ENCODE assay signal across 17 cellular contexts in genomic region chr9:94533155-94533554, GRCh38. TPM values are rescaled to one million over a fixed set of nuclear protein-coding genes. Genes with fewer than 3 reads are reported as not detected.
DNase-seq lines count a peak whose midpoint lies in the region; ATAC-seq and TF ChIP-seq lines count a peak whose summit lies in the region.
"Had no signal": no experiment of that assay in that cellular context is flagged by ENCODE, and none has a peak within 500 bp of the region (broad histone marks: within the 10 kb centered on the region; RNA-seq: fewer than 3 reads in every experiment).

No MANE protein-coding gene starts in this region.

- H3K4me3 ChIP-seq in mucosa of descending colon (no peak overlapping the region), body of pancreas (no peak overlapping the region)

- no peaks in the 10 kb centered on the region for H3K27me3 ChIP-seq in body of pancreas

- ATAC-seq in mucosa of descending colon (peak; percentile 98), body of pancreas (no peak)
- no peak for ATAC-seq in activated T-helper 17 cell treated with anti-CD3 and anti-CD28 coated beads, Interleukin-2, amount 50 U/mL, for 72 hours (replicated peaks)
- ATAC-seq: Right ventricle myocardium inferior had no signal

- peaks cover 12% of the 10 kb centered on the region for H3K27me3 Mint-ChIP-seq in activated T-helper 17 cell treated with anti-CD3 and anti-CD28 coated beads, Interleukin-2, amount 50 U/mL, for 72 hours

- 27 to 48% methylated on average over 1 of the region's 1 CpG for WGBS in body of pancreas, 2 donors

- H3K9me3 Mint-ChIP-seq in activated T-helper 17 cell treated with anti-CD3 and anti-CD28 coated beads, Interleukin-2, amount 50 U/mL, for 72 hours = no peaks in the 10 kb centered on the region

- H3K27ac ChIP-seq in body of pancreas = no peak overlapping the region

- no peaks in the 10 kb centered on the region for H3K4me1 Mint-ChIP-seq in activated T-helper 17 cell treated with anti-CD3 and anti-CD28 coated beads, Interleukin-2, amount 50 U/mL, for 72 hours
- H3K4me1 Mint-ChIP-seq: CD8-positive, alpha-beta memory T cell had no signal

- intact Hi-C loops in mucosa of descending colon (cut with DNase I, micrococcal nuclease) (no loop called here), body of pancreas (cut with DNase I) (no loop called here)

- TF ChIP-seq CTCF in mucosa of descending colon (IDR thresholded peaks at IDR 0.05) (no peak), body of pancreas (IDR thresholded peaks at IDR 0.05) (no peak)

- DNase-seq in HT-29 (ENCODE audit: low spot score) (peak; percentile 59), kidney glomerular epithelial cell (lab: John Stamatoyannopoulos, UW) (peak; percentile 2), mucosa of descending colon (peak in 1 of 3 donors; percentile 28), body of pancreas (no peak), NCI-H446 (lab: John Stamatoyannopoulos, UW) (no peak)
- no peak for DNase-seq in activated effector memory CD4-positive, alpha-beta T cell treated with anti-CD3 and anti-CD28 coated beads, Interleukin-2, amount 50 U/mL, for 16 hours
- DNase-seq: ACHN; C1 segment of cervical spinal cord; CD8-positive, alpha-beta memory T cell; DND-41; NCI-H1092 treated with DMSO at 0.1 percent for 48 hours; NCI-H146; NCI-H2029 treated with DMSO at 0.1 percent for 48 hours; NCI-H2171 treated with DMSO at 0.1 percent for 48 hours had no signal

- H3K36me3 Mint-ChIP-seq in activated T-helper 17 cell treated with anti-CD3 and anti-CD28 coated beads, Interleukin-2, amount 50 U/mL, for 72 hours (ENCODE audit: low read depth) = no peaks in the 10 kb centered on the region
- H3K36me3 Mint-ChIP-seq: CD8-positive, alpha-beta memory T cell had no signal

- no peaks in the 10 kb centered on the region for H3K9me3 ChIP-seq in mucosa of descending colon
- H3K9me3 ChIP-seq in body of pancreas = no peaks in the 10 kb centered on the region

- H3K4me1 ChIP-seq in mucosa of descending colon (ENCODE audit: low read depth) (peaks cover 16% of the 10 kb centered on the region), body of pancreas (peaks cover 7% of the 10 kb centered on the region)

- H3K4me3 Mint-ChIP-seq in activated T-helper 17 cell treated with anti-CD3 and anti-CD28 coated beads, Interleukin-2, amount 50 U/mL, for 72 hours = no peak overlapping the region
- H3K4me3 Mint-ChIP-seq: CD8-positive, alpha-beta memory T cell had no signal

- H3K36me3 ChIP-seq in mucosa of descending colon (ENCODE audit: low read depth) (no peaks in the 10 kb centered on the region), body of pancreas (replicated peaks in 1 of 2; ENCODE audit: insufficient read depth in 1 of 2, low read depth in 2 of 2) (no peaks in the 10 kb centered on the region)

- no peak for TF ChIP-seq POLR2A in body of pancreas (IDR thresholded peaks at IDR 0.05)

- no peak overlapping the region for H3K27ac Mint-ChIP-seq in activated T-helper 17 cell treated with anti-CD3 and anti-CD28 coated beads, Interleukin-2, amount 50 U/mL, for 72 hours
- H3K27ac Mint-ChIP-seq: CD8-positive, alpha-beta memory T cell had no signal

RNA-seq across cellular contexts. Expression of gene PCAT7, which starts 21.7 kb away (rescaled TPM):
- total RNA-seq in HT-29 (2014; rRNA removed; shearing (Covaris generic)) = 1.3 and 1.4 TPM in 2 replicates
- total RNA-seq in mucosa of descending colon (1 to 10 TPM in 2 of 3 donors, under 1 TPM in 1; 0.60 to 2.2 (median 1.2) TPM), body of pancreas (under 1 TPM in 1 of 2 donors, not detected in 1; 0.78 TPM)
- not detected for total RNA-seq in activated T-helper 17 cell treated with anti-CD3 and anti-CD28 coated beads, Interleukin-2, amount 50 U/mL, for 72 hours
- total RNA-seq: CD8-positive, alpha-beta memory T cell; LHCN-M2; Right ventricle myocardium inferior had no signal

Comparison
In these comparisons a context has a peak if more than half of its experiments do, and no peak if none do; other contexts are left out.
1. DNase-seq: peak in HT-29 (single experiment) and kidney glomerular epithelial cell (single experiment); none in activated effector memory CD4-positive, alpha-beta T cell treated with anti-CD3 and anti-CD28 coated beads, Interleukin-2, amount 50 U/mL, for 16 hours (single experiment), body of pancreas (0 of 4) and NCI-H446 (0 of 2).